10 cellular contexts compared by ENCODE assay signal in the genomic region with DNA sequence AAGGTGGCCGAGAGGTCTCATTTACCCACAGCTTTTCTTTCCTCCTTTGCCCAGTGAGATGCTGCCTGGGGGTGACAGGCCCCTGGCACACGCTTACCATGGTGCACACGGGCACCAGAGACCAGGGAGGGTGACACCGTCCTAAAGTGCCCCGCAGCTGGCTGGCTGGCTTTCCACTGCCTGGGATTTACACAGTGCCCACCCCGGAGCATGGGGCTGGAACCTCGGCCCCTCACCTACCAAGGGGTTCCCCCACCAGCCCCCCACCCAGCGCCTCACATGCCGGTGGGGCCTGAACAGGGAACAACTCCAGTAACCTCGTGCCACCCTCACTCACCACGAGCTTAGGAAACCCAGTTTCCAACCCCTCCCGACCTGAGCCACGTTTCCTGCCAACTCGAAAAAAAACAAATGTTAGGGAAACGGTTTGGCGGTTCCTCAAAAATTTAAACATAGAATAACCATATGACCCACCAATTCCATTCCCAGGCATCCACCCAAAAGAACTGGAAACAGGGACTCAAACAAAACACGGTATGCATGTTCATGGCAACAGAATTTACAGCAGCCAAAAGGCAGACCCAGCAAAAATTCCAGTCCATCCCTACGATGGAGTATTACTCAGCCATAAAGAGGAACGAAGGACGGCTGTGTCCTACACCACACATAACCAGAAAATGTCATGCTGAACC.
DNase-seq lines count a peak whose midpoint lies in the region; ATAC-seq and TF ChIP-seq lines count a peak whose summit lies in the region.
"Had no signal": no experiment of that assay in that cellular context is flagged by ENCODE, and none has a peak within 500 bp of the region (broad histone marks: within the 10 kb centered on the region; RNA-seq: fewer than 3 reads in every experiment).

No MANE protein-coding gene starts in this region.

- ATAC-seq in HG03159 (IDR thresholded peaks at IDR 0.05; ENCODE audit: unreplicated experiment): no peak
- no peak for ATAC-seq in HG02973 (IDR thresholded peaks at IDR 0.05; ENCODE audit: unreplicated experiment)
- ATAC-seq: activated T-cell treated with anti-CD3 and anti-CD28 coated beads, Interleukin-2, amount 50 U/mL, for 4 hours had no signal

- WGBS in esophagus muscularis mucosa: 20% methylated on average over 14 of the region's 20 CpGs

- no peak for TF ChIP-seq POLR2A in Peyer's patch (IDR thresholded peaks at IDR 0.05)
- no peak for TF ChIP-seq POLR2A in esophagus muscularis mucosa (IDR thresholded peaks at IDR 0.05; ENCODE audit: low read depth)

- H3K9me2 ChIP-seq in MM.1S (replicated peaks; ENCODE audit: insufficient read depth, low read length): no peaks in the 10 kb centered on the region

- TF ChIP-seq CTCF in AG10803 (conservative IDR thresholded peaks at IDR 0.05; ENCODE audit: low read length): no peak
- TF ChIP-seq CTCF in Peyer's patch (IDR thresholded peaks at IDR 0.05): no peak
- no peak for TF ChIP-seq CTCF in esophagus muscularis mucosa (IDR thresholded peaks at IDR 0.05)
- TF ChIP-seq CTCF in osteoblast (IDR thresholded peaks at IDR 0.05; ENCODE audit: extremely low read depth, low read depth, low read length): no peak
- no peak for TF ChIP-seq CTCF in MM.1S (IDR thresholded peaks at IDR 0.05; ENCODE audit: low read length)

- DNase-seq in AG10803 (ENCODE audit: low read depth) (peak; percentile 89), Peyer's patch (no peak), esophagus muscularis mucosa (ENCODE audit: extremely low spot score) (no peak), osteoblast (ENCODE audit: insufficient read length, low spot score, missing footprints) (peak; percentile 94), MM.1S (no peak)
- DNase-seq in activated CD4-positive, alpha-beta T cell treated with anti-CD3 and anti-CD28 coated beads, Interleukin-2, amount 10 ng/mL, durations not matched to agents 24 days and 14 days: no peak
- DNase-seq: activated T-cell treated with anti-CD3 and anti-CD28 coated beads, Interleukin-2, amount 50 U/mL, for 4 hours; CD8-positive, alpha-beta memory T cell had no signal

- H3K27ac Mint-ChIP-seq in activated CD4-positive, alpha-beta T cell treated with anti-CD3 and anti-CD28 coated beads, Interleukin-2, amount 10 ng/mL, durations not matched to agents 24 days and 14 days: no peak overlapping the region

- H2AFZ ChIP-seq in osteoblast (ENCODE audit: low read length) (no peak overlapping the region), MM.1S (ENCODE audit: low read length) (no peak overlapping the region)

- H3K27me3 Mint-ChIP-seq in activated CD4-positive, alpha-beta T cell treated with anti-CD3 and anti-CD28 coated beads, Interleukin-2, amount 10 ng/mL, durations not matched to agents 24 days and 14 days: no peaks in the 10 kb centered on the region
- H3K27me3 Mint-ChIP-seq: CD8-positive, alpha-beta memory T cell had no signal

- peaks cover 20% of the 10 kb centered on the region for H3K4me1 Mint-ChIP-seq in activated CD4-positive, alpha-beta T cell treated with anti-CD3 and anti-CD28 coated beads, Interleukin-2, amount 10 ng/mL, durations not matched to agents 24 days and 14 days

- no peaks in the 10 kb centered on the region for H3F3A ChIP-seq in MM.1S (ENCODE audit: insufficient read depth, low read length)

- peaks cover 0 to 13% (median 0%) of the 10 kb centered on the region in 3 donors for H3K36me3 ChIP-seq in Peyer's patch
- H3K36me3 ChIP-seq in esophagus muscularis mucosa: peaks cover 12 to 21% (median 17%) of the 10 kb centered on the region in 4 donors
- peaks cover 14% of the 10 kb centered on the region for H3K36me3 ChIP-seq in osteoblast (ENCODE audit: insufficient read depth, low read length)
- no peaks in the 10 kb centered on the region for H3K36me3 ChIP-seq in MM.1S (replicated peaks; ENCODE audit: insufficient read depth, low read length)

- peak overlapping the region; percentile 18 to 30 (median 26) for H3K27ac ChIP-seq in Peyer's patch
- peak overlapping the region; percentile 73 to 83 (median 76) for H3K27ac ChIP-seq in esophagus muscularis mucosa (replicated peaks in 1 of 4)
- peak overlapping the region; percentile 89 for H3K27ac ChIP-seq in osteoblast (ENCODE audit: low read depth, low read length)
- no peak overlapping the region for H3K27ac ChIP-seq in MM.1S (ENCODE audit: low read length)

- no peaks in the 10 kb centered on the region for H3K9me3 Mint-ChIP-seq in activated CD4-positive, alpha-beta T cell treated with anti-CD3 and anti-CD28 coated beads, Interleukin-2, amount 10 ng/mL, durations not matched to agents 24 days and 14 days
- H3K9me3 Mint-ChIP-seq: activated T-cell treated with anti-CD3 and anti-CD28 coated beads, Interleukin-2, amount 50 U/mL, for 4 hours; CD8-positive, alpha-beta memory T cell had no signal

- no peak for TF ChIP-seq EP300 in esophagus muscularis mucosa (IDR thresholded peaks at IDR 0.05)

- peaks cover 89% of the 10 kb centered on the region for H4K20me1 ChIP-seq in osteoblast (ENCODE audit: insufficient read depth, low read length)
- 0 out of 2 replicates have a peak, but pooled peaks cover 3% of the 10 kb centered on the region for H4K20me1 ChIP-seq in MM.1S (ENCODE audit: insufficient read depth, low read length)

- H3K4me2 ChIP-seq in osteoblast (ENCODE audit: insufficient read depth, low read length) (peak overlapping the region; percentile 12), MM.1S (ENCODE audit: low read depth, low read length) (no peak overlapping the region)

- peaks cover 9% of the 10 kb centered on the region for H3K36me3 Mint-ChIP-seq in activated CD4-positive, alpha-beta T cell treated with anti-CD3 and anti-CD28 coated beads, Interleukin-2, amount 10 ng/mL, durations not matched to agents 24 days and 14 days (ENCODE audit: low read depth)

- H3K4me1 ChIP-seq in Peyer's patch (peaks cover 0 to 47% (median 19%) of the 10 kb centered on the region in 4 donors), esophagus muscularis mucosa (peaks cover 67 to 100% (median 88%) of the 10 kb centered on the region in 4 donors), osteoblast (ENCODE audit: insufficient read depth, low read length) (peaks cover 27% of the 10 kb centered on the region), MM.1S (ENCODE audit: low read length) (no peaks in the 10 kb centered on the region)

- H3K27me3 ChIP-seq in Peyer's patch (no peaks in the 10 kb centered on the region), esophagus muscularis mucosa (no peaks in the 10 kb centered on the region), osteoblast (ENCODE audit: insufficient read depth, low read length) (no peaks in the 10 kb centered on the region), MM.1S (replicated peaks; ENCODE audit: insufficient read depth, low read length) (no peaks in the 10 kb centered on the region)

- H3K4me3 Mint-ChIP-seq in activated CD4-positive, alpha-beta T cell treated with anti-CD3 and anti-CD28 coated beads, Interleukin-2, amount 10 ng/mL, durations not matched to agents 24 days and 14 days: no peak overlapping the region
- H3K4me3 Mint-ChIP-seq: activated T-cell treated with anti-CD3 and anti-CD28 coated beads, Interleukin-2, amount 50 U/mL, for 4 hours; CD8-positive, alpha-beta memory T cell had no signal

- no peaks in the 10 kb centered on the region for H3K9me3 ChIP-seq in Peyer's patch
- H3K9me3 ChIP-seq in esophagus muscularis mucosa: no peaks in the 10 kb centered on the region
- H3K9me3 ChIP-seq in osteoblast (ENCODE audit: low read depth, low read length): no peaks in the 10 kb centered on the region
- no peaks in the 10 kb centered on the region for H3K9me3 ChIP-seq in MM.1S (replicated peaks; ENCODE audit: insufficient read depth, low read length)

- intact Hi-C loops in esophagus muscularis mucosa (cut with DNase I): no loop called here
- intact Hi-C loops in activated CD4-positive, alpha-beta T cell treated with anti-CD3 and anti-CD28 coated beads, Interleukin-2, amount 10 ng/mL, durations not matched to agents 24 days and 14 days (cut with micrococcal nuclease): no loop called here

- H3K9ac ChIP-seq in MM.1S (ENCODE audit: low read length): no peak overlapping the region

- H3K4me3 ChIP-seq in AG10803 (ENCODE audit: low read length) (no peak overlapping the region), Peyer's patch (no peak overlapping the region), esophagus muscularis mucosa (no peak overlapping the region), osteoblast (ENCODE audit: insufficient read depth, low read length) (no peak overlapping the region), MM.1S (ENCODE audit: low read length) (no peak overlapping the region)

- H3K79me2 ChIP-seq in osteoblast (ENCODE audit: insufficient read depth, low read length) (peaks cover 90% of the 10 kb centered on the region), MM.1S (ENCODE audit: low read length) (peaks cover 84% of the 10 kb centered on the region)

Comparison
In these comparisons a context has a peak if more than half of its experiments do, and no peak if none do; other contexts are left out.
1. DNase-seq: peak in AG10803 (single experiment) and osteoblast (single experiment); none in Peyer's patch (0 of 3), esophagus muscularis mucosa (single experiment), MM.1S (single experiment) and activated CD4-positive, alpha-beta T cell treated with anti-CD3 and anti-CD28 coated beads, Interleukin-2, amount 10 ng/mL, durations not matched to agents 24 days and 14 days (single experiment).